In genomic region chr22:41091139-41092022, GRCh38 we compare ENCODE assay signal across 8 cellular contexts. TPM values are rescaled to one million over a fixed set of nuclear protein-coding genes. Genes with fewer than 3 reads are reported as not detected.
DNase-seq lines count a peak whose midpoint lies in the region; ATAC-seq and TF ChIP-seq lines count a peak whose summit lies in the region.

No MANE protein-coding gene starts in this region.

- DNase-seq in Ammon's horn (ENCODE audit: low spot score) (peak; percentile 98), GM19238 (ENCODE audit: insufficient read length, low spot score) (peak; percentile 94), NCI-H510A treated with DMSO at 0.1 percent for 48 hours (lab: John Stamatoyannopoulos, UW) (peak; percentile 87), choroid plexus epithelial cell (ENCODE audit: low read depth) (peak; percentile 99), kidney epithelial cell (ENCODE audit: low read depth) (peak; percentile 81)
- peak; percentile 100 for DNase-seq in activated CD4-positive, alpha-beta T cell treated with anti-CD3 and anti-CD28 coated beads for 36 hours
- DNase-seq in stimulated activated CD4-positive, alpha-beta T cell treated with anti-CD3 and anti-CD28 coated beads, Interleukin-15, amount 100 ng/mL, for 24 hours, result peak; percentile 99

- H3K4me3 Mint-ChIP-seq in activated CD4-positive, alpha-beta T cell treated with anti-CD3 and anti-CD28 coated beads for 36 hours, result peak overlapping the region; percentile 97

- ATAC-seq in HG03439 (IDR thresholded peaks at IDR 0.05; ENCODE audit: unreplicated experiment), result peak; percentile 66
- peak; percentile 90 for ATAC-seq in activated CD4-positive, alpha-beta T cell treated with anti-CD3 and anti-CD28 coated beads for 36 hours

- no peaks in the 10 kb centered on the region for H3K27me3 Mint-ChIP-seq in activated CD4-positive, alpha-beta T cell treated with anti-CD3 and anti-CD28 coated beads for 36 hours

- POLR2A ChIA-PET in activated CD4-positive, alpha-beta T cell treated with anti-CD3 and anti-CD28 coated beads for 36 hours (lab: Charles Lee), result interaction anchor here (0.6 to 4.6 kb wide), 3 partner anchors 18 to 140 kb away, joined by 3 to 23 read pairs (median 4); partner anchors contain the start of gene RBX1

- CTCF ChIA-PET in activated CD4-positive, alpha-beta T cell treated with anti-CD3 and anti-CD28 coated beads for 36 hours (lab: Charles Lee), result interaction anchor here (1.5 kb wide), 1 partner anchor 169 kb away, joined by 4 read pairs; no protein-coding TSS in a partner anchor

- intact Hi-C loops in activated CD4-positive, alpha-beta T cell treated with anti-CD3 and anti-CD28 coated beads for 36 hours (cut with DNase I, micrococcal nuclease), result loop anchor here (1.0 to 5.0 kb wide), 19 partner anchors 69 to 1049 kb away; partner anchors contain the start of genes L3MBTL2 (in 2 of the 2), RANGAP1 (in 2 of the 2), RBX1 (in 2 of the 2) and ST13 (in 2 of the 2)

- no peaks in the 10 kb centered on the region for H3K36me3 ChIP-seq in kidney epithelial cell (ENCODE audit: control insufficient read depth, insufficient read depth, low read length)

- peaks cover 25% of the 10 kb centered on the region for H3K4me1 Mint-ChIP-seq in activated CD4-positive, alpha-beta T cell treated with anti-CD3 and anti-CD28 coated beads for 36 hours

- no peaks in the 10 kb centered on the region for H3K9me3 Mint-ChIP-seq in activated CD4-positive, alpha-beta T cell treated with anti-CD3 and anti-CD28 coated beads for 36 hours (ENCODE audit: low read depth)

- TF ChIP-seq CTCF in choroid plexus epithelial cell (conservative IDR thresholded peaks at IDR 0.05; ENCODE audit: low read depth, low read length) (no peak), kidney epithelial cell (IDR thresholded peaks at IDR 0.05; ENCODE audit: insufficient read depth, low read length, poor library complexity, severe bottlenecking) (no peak)

- peak overlapping the region; percentile 99 for H3K27ac Mint-ChIP-seq in activated CD4-positive, alpha-beta T cell treated with anti-CD3 and anti-CD28 coated beads for 36 hours

- no peaks in the 10 kb centered on the region for H3K27me3 ChIP-seq in kidney epithelial cell (ENCODE audit: control insufficient read depth, insufficient read depth, low read length)

- H3K4me3 ChIP-seq in choroid plexus epithelial cell (ENCODE audit: low read depth, low read length) (peak overlapping the region; percentile 95), kidney epithelial cell (ENCODE audit: low read depth, low read length) (peak overlapping the region; percentile 96)

- H3K36me3 Mint-ChIP-seq in activated CD4-positive, alpha-beta T cell treated with anti-CD3 and anti-CD28 coated beads for 36 hours (ENCODE audit: low read depth), result peaks cover 21% of the 10 kb centered on the region

RNA-seq across cellular contexts. Expression of gene EP300, which starts 1.0 kb away (rescaled TPM):
- 10 to 100 TPM; 40.5 to 61.2 TPM for total RNA-seq in activated CD4-positive, alpha-beta T cell treated with anti-CD3 and anti-CD28 coated beads for 36 hours
- total RNA-seq in kidney epithelial cell, result 37.4 and 58.2 TPM in 2 replicates

Comparison
In these comparisons a context has a peak if more than half of its experiments do, and no peak if none do; other contexts are left out.
1. Peak in every context shown above with its lines: DNase-seq, ATAC-seq and H3K4me3 ChIP-seq.